23 cellular contexts compared by ENCODE assay signal in the genomic region with DNA sequence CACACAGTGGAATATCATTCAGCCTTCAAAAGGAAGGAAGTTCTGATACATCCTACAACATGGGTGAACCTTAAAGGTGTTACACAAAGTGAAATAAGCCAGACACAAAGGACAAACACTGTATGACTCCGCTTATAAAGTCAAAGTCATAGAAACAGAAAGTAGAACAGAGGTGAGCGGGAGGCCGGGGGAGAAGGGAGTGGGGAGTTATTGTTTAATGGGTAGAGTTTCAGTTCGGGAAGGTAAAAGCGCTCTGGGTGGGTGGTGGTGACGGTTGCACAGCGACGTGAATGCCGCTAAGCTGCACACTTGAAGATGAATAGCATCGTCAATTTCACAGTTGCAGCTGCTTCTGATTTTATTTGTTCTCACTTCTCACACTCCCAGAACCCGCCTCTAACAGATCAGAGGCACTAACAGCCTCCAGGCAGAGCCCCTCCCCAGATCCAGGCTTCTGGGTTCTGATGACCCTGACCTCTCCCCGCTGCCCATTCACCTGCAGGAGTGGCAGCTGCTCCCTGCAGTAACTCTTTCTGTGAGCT. TPM values are rescaled to one million over a fixed set of nuclear protein-coding genes. Genes with fewer than 3 reads are reported as not detected.
A peak's percentile ranks its signal among the peaks of the same experiment; 100 is the strongest.
DNase-seq lines count a peak whose midpoint lies in the region; ATAC-seq and TF ChIP-seq lines count a peak whose summit lies in the region.
"Had no signal": no experiment of that assay in that cellular context is flagged by ENCODE, and none has a peak within 500 bp of the region (broad histone marks: within the 10 kb centered on the region; RNA-seq: fewer than 3 reads in every experiment).

No MANE protein-coding gene starts in this region.

- no peaks in the 10 kb centered on the region for H3K27me3 ChIP-seq in KMS-11 (ENCODE audit: insufficient read depth, low read depth)
- H3K27me3 ChIP-seq: MG63 had no signal

- H2AFZ ChIP-seq in KMS-11 (ENCODE audit: low read depth) = peak overlapping the region; percentile 61
- H2AFZ ChIP-seq: GM23338 had no signal

- H3K79me2 ChIP-seq in KMS-11 (ENCODE audit: insufficient read depth, low read depth) = no peaks in the 10 kb centered on the region

- peaks cover 13% of the 10 kb centered on the region for H3K4me1 ChIP-seq in KMS-11 (ENCODE audit: low read depth, poor library complexity, severe bottlenecking)
- H3K4me1 ChIP-seq in mucosa of descending colon (ENCODE audit: low read depth) = no peaks in the 10 kb centered on the region
- H3K4me1 ChIP-seq: sigmoid colon had no signal

- no peaks in the 10 kb centered on the region for H3K9me3 ChIP-seq in mucosa of descending colon

- H3K27ac ChIP-seq in KMS-11 = no peak overlapping the region
- H3K27ac ChIP-seq: epithelial cell of prostate, sigmoid colon had no signal

- intact Hi-C loops in mucosa of descending colon (cut with DNase I, micrococcal nuclease) = no loop called here

- DNase-seq in activated CD4-positive, alpha-beta T cell treated with anti-CD3 and anti-CD28 coated beads, Interleukin-2, amount 50 U/mL, for 48 hours = peak; percentile 13 to 16
- DNase-seq in activated CD4-positive, alpha-beta T cell treated with anti-CD3 and anti-CD28 coated beads, Interleukin-2, amount 50 U/mL, for 1 hour = no peak
- DNase-seq in NCI-H748 (lab: John Stamatoyannopoulos, UW; ENCODE audit: unreplicated experiment) = peak; percentile 87
- DNase-seq in mucosa of descending colon = peak in 1 of 3 donors; percentile 4
- DNase-seq in NCI-H2171 (lab: John Stamatoyannopoulos, UW) = no peak
- DNase-seq: activated CD4-positive, CD25-positive, alpha-beta regulatory T cell treated with anti-CD3 and anti-CD28 coated beads, Interleukin-2, amount 50 U/mL, for 72 hours; activated CD8-positive, alpha-beta memory T cell treated with anti-CD3 and anti-CD28 coated beads, Interleukin-2, amount 50 U/mL, for 4 hours; activated naive CD8-positive, alpha-beta T cell treated with anti-CD3 and anti-CD28 coated beads, Interleukin-2, amount 50 U/mL, for 24 hours; C1 segment of cervical spinal cord; cerebellar nuclear complex; mammary epithelial cell; MG63; NCI-H1436; NK-92 treated with Interleukin-12 subunit alpha and Interleukin-12 subunit beta, amount 100 ng/mL, for 24 hours; SHP77 treated with DMSO at 0.1 percent for 48 hours; sigmoid colon had no signal

- H3K4me2 ChIP-seq in KMS-11 = peak overlapping the region; percentile 79
- H3K4me2 ChIP-seq: GM23338 had no signal

- H3K4me3 ChIP-seq in KMS-11 (IDR thresholded peaks at IDR 0.05; ENCODE audit: insufficient read depth, low read depth, low read length) = no peak overlapping the region
- H3K4me3 ChIP-seq in mucosa of descending colon = no peak overlapping the region
- H3K4me3 ChIP-seq: GM23338, K562, MG63, sigmoid colon had no signal

- no peaks in the 10 kb centered on the region for H4K20me1 ChIP-seq in KMS-11 (ENCODE audit: insufficient read depth)

- no peaks in the 10 kb centered on the region for H3K36me3 ChIP-seq in KMS-11 (ENCODE audit: insufficient read depth)
- no peaks in the 10 kb centered on the region for H3K36me3 ChIP-seq in mucosa of descending colon (ENCODE audit: low read depth)
- H3K36me3 ChIP-seq: MG63, sigmoid colon had no signal

- no peak for TF ChIP-seq CTCF in KMS-11 (conservative IDR thresholded peaks at IDR 0.05; ENCODE audit: low read depth, low read length)
- no peak for TF ChIP-seq CTCF in mucosa of descending colon (IDR thresholded peaks at IDR 0.05)

- no peak overlapping the region for H3K9ac ChIP-seq in KMS-11

- peak; percentile 67 for ATAC-seq in mucosa of descending colon
- no peak for ATAC-seq in GM19324 (IDR thresholded peaks at IDR 0.05; ENCODE audit: low FRiP score, unreplicated experiment)
- ATAC-seq: activated naive CD8-positive, alpha-beta T cell treated with anti-CD3 and anti-CD28 coated beads, Interleukin-2, amount 50 U/mL, for 24 hours; GM23338; K562 had no signal

RNA-seq across cellular contexts. Expression of gene BNIP1, which starts 34.1 kb away (rescaled TPM):
- 10 to 100 TPM; 10.9 to 12.4 (median 11.4) TPM for total RNA-seq in mucosa of descending colon

RNA-seq across cellular contexts. Expression of gene NKX2-5, which starts 56.6 kb away (rescaled TPM):
- not detected for total RNA-seq in mucosa of descending colon
- total RNA-seq: activated T-helper 2 cell treated with anti-CD3 and anti-CD28 coated beads, Interferon-gamma antibody, Interleukin-2, Interleukin-4, amounts not matched to agents 10 μg/mL and 5 μg/mL and 100 μg/mL, durations not matched to agents 14 hours and 24 hours and 36 hours; K562; sigmoid colon; urinary bladder had no signal

Comparison
In these comparisons a context has a peak if more than half of its experiments do, and no peak if none do; other contexts are left out.
1. DNase-seq: peak in activated CD4-positive, alpha-beta T cell treated with anti-CD3 and anti-CD28 coated beads, Interleukin-2, amount 50 U/mL, for 48 hours (2 of 2) and NCI-H748 (single experiment); none in activated CD4-positive, alpha-beta T cell treated with anti-CD3 and anti-CD28 coated beads, Interleukin-2, amount 50 U/mL, for 1 hour (single experiment) and NCI-H2171 (single experiment).